Comparison of ENCODE assay signal across 10 cellular contexts in genomic region chr16:75219838-75220237, GRCh38. TPM values are rescaled to one million over a fixed set of nuclear protein-coding genes. Genes with fewer than 3 reads are reported as not detected.
DNase-seq lines count a peak whose midpoint lies in the region; ATAC-seq lines count a peak whose summit lies in the region.
"Had no signal": no experiment of that assay in that cellular context is flagged by ENCODE, and none has a peak within 500 bp of the region (broad histone marks: within the 10 kb centered on the region; RNA-seq: fewer than 3 reads in every experiment).

No MANE protein-coding gene starts in this region.

- DNase-seq in Karpas-422 (no peak), adipocyte (ENCODE audit: low read depth) (no peak), MG63 (no peak), glomerular visceral epithelial cell (ENCODE audit: extremely low spot score) (no peak), HuH-7.5 (ENCODE audit: low spot score) (no peak)
- DNase-seq in central memory CD4-positive, alpha-beta T cell, result no peak

- H3K27me3 ChIP-seq in BLaER1, result no peaks in the 10 kb centered on the region
- H3K27me3 ChIP-seq in Karpas-422 (ENCODE audit: low read length), result no peaks in the 10 kb centered on the region
- no peaks in the 10 kb centered on the region for H3K27me3 ChIP-seq in adipocyte (replicated peaks; ENCODE audit: control insufficient read depth, insufficient read depth, low read length)
- H3K27me3 ChIP-seq in MG63, result no peaks in the 10 kb centered on the region

- peak overlapping the region; percentile 52 for H3K4me2 ChIP-seq in BLaER1
- H3K4me2 ChIP-seq in Karpas-422 (ENCODE audit: low read depth, low read length, poor library complexity, severe bottlenecking), result peak overlapping the region; percentile 32

- H4K20me1 ChIP-seq in BLaER1 (no peaks in the 10 kb centered on the region), Karpas-422 (ENCODE audit: insufficient read depth, low read depth, low read length) (no peaks in the 10 kb centered on the region)

- H3K9ac ChIP-seq in BLaER1 (no peak overlapping the region), Karpas-422 (ENCODE audit: low read length) (no peak overlapping the region), adipocyte (ENCODE audit: low read length) (no peak overlapping the region)

- no peak overlapping the region for H3K27ac ChIP-seq in BLaER1
- no peak overlapping the region for H3K27ac ChIP-seq in Karpas-422 (ENCODE audit: low read length)

- H3K36me3 ChIP-seq in BLaER1 (no peaks in the 10 kb centered on the region), Karpas-422 (ENCODE audit: insufficient read depth, low read length) (no peaks in the 10 kb centered on the region), adipocyte (ENCODE audit: control insufficient read depth, insufficient read depth, low read length, severe bottlenecking) (no peaks in the 10 kb centered on the region), MG63 (no peaks in the 10 kb centered on the region)

- ATAC-seq in GM18868 (IDR thresholded peaks at IDR 0.05; ENCODE audit: unreplicated experiment), result peak; percentile 51

- H3K79me2 ChIP-seq in Karpas-422 (ENCODE audit: low read length), result no peaks in the 10 kb centered on the region

- H3K9me2 ChIP-seq in Karpas-422 (replicated peaks; ENCODE audit: insufficient read depth, low read length), result no peaks in the 10 kb centered on the region

- no peak overlapping the region for H2AFZ ChIP-seq in Karpas-422 (ENCODE audit: low read length)

- H3K4me1 ChIP-seq in BLaER1, result peaks cover 16% of the 10 kb centered on the region
- 0 out of 2 replicates have a peak, but pooled peaks cover 2% of the 10 kb centered on the region for H3K4me1 ChIP-seq in Karpas-422 (ENCODE audit: low read length)
- no peaks in the 10 kb centered on the region for H3K4me1 ChIP-seq in adipocyte (ENCODE audit: control insufficient read depth, insufficient read depth, low read length)

- H3K4me3 ChIP-seq in BLaER1, result no peak overlapping the region
- no peak overlapping the region for H3K4me3 ChIP-seq in Karpas-422 (ENCODE audit: low read length)
- H3K4me3 ChIP-seq in adipocyte (ENCODE audit: low read length), result peak overlapping the region; percentile 4
- H3K4me3 ChIP-seq in MG63, result no peak overlapping the region

- no peaks in the 10 kb centered on the region for H3K9me3 ChIP-seq in BLaER1
- no peaks in the 10 kb centered on the region for H3K9me3 ChIP-seq in Karpas-422 (ENCODE audit: low read length)
- H3K9me3 ChIP-seq in adipocyte (ENCODE audit: control insufficient read depth, low read length), result no peaks in the 10 kb centered on the region
- H3K9me3 ChIP-seq in MG63, result no peaks in the 10 kb centered on the region

RNA-seq across cellular contexts. Expression of gene CTRB1, which starts 1.1 kb away (rescaled TPM):
- total RNA-seq in Karpas-422 (2014; rRNA removed; shearing (Covaris generic); ENCODE audit: low replicate concordance), result not detected in 2 replicates
- total RNA-seq in MG63 (2014; rRNA removed; shearing (Covaris generic); ENCODE audit: low replicate concordance), result not detected in 2 replicates
- total RNA-seq: liver, MCF 10A had no signal

RNA-seq across cellular contexts. Expression of gene CTRB2, which starts 12.9 kb away (rescaled TPM):
- not detected in 2 replicates for total RNA-seq in Karpas-422 (2014; rRNA removed; shearing (Covaris generic); ENCODE audit: low replicate concordance)
- total RNA-seq in MG63 (2014; rRNA removed; shearing (Covaris generic); ENCODE audit: low replicate concordance), result not detected in 2 replicates
- total RNA-seq: MCF 10A had no signal

RNA-seq across cellular contexts. Expression of gene BCAR1, which starts 31.6 kb away (rescaled TPM):
- total RNA-seq in Karpas-422 (2014; rRNA removed; shearing (Covaris generic); ENCODE audit: low replicate concordance), result 9.2 and 20.5 TPM in 2 replicates
- 52.7 and 54.6 TPM in 2 replicates for total RNA-seq in MG63 (2014; rRNA removed; shearing (Covaris generic); ENCODE audit: low replicate concordance)
